Comparison of ENCODE assay signal across 24 cellular contexts in the genomic region with DNA sequence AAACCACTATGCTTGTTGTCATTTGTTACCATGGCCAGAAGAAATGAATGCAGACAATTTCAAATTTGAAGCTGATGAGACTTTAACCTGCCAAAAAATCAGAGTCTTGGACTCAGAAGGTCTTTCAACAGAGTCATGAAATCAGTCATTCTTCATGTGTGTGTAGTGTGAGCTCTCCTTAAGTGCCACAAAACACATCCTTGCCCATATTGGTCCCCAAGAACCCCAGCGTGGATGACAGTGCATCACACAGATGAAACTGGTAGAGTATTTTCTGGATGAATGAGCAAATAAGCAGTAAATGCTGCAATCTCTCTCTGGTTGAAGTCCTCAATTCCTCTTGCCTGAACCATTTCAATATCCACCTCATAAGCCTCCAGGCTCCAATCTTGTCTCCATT. TPM values are rescaled to one million over a fixed set of nuclear protein-coding genes. Genes with fewer than 3 reads are reported as not detected.
DNase-seq lines count a peak whose midpoint lies in the region; ATAC-seq and TF ChIP-seq lines count a peak whose summit lies in the region.
"Had no signal": no experiment of that assay in that cellular context is flagged by ENCODE, and none has a peak within 500 bp of the region (broad histone marks: within the 10 kb centered on the region; RNA-seq: fewer than 3 reads in every experiment).

No MANE protein-coding gene starts in this region.

- no peak for TF ChIP-seq CTCF in activated CD8-positive, alpha-beta T cell treated with anti-CD3 and anti-CD28 coated beads for 36 hours (IDR thresholded peaks at IDR 0.05)
- no peak for TF ChIP-seq CTCF in hepatocyte (IDR thresholded peaks at IDR 0.05; ENCODE audit: poor library complexity)

- POLR2A ChIA-PET in activated CD8-positive, alpha-beta T cell treated with anti-CD3 and anti-CD28 coated beads for 36 hours (lab: Charles Lee): interaction anchor here (0.7 to 1.6 kb wide), 3 partner anchors 8 to 30 kb away, joined by 3 to 5 read pairs (median 4); no protein-coding TSS in a partner anchor

- peak; percentile 40 to 46 for DNase-seq in activated T-cell treated with anti-CD3 and anti-CD28 coated beads, Interleukin-2, amount 50 U/mL, for 72 hours
- no peak for DNase-seq in activated T-cell treated with anti-CD3 and anti-CD28 coated beads, Interleukin-2, amount 50 U/mL, for 4 hours
- no peak for DNase-seq in stimulated activated naive CD8-positive, alpha-beta T cell treated with anti-CD3 and anti-CD28 coated beads, Interleukin-15, Interleukin-2, amounts not matched to agents 100 U/mL and 50 U/mL, for 24 hours
- DNase-seq in activated CD8-positive, alpha-beta T cell treated with anti-CD3 and anti-CD28 coated beads for 36 hours: peak; percentile 23
- DNase-seq in stimulated activated naive CD8-positive, alpha-beta T cell treated with anti-CD3 and anti-CD28 coated beads, Interleukin-15, amount 100 ng/mL, for 72 hours: peak in 1 of 2 donors; percentile 49
- DNase-seq in ureter (ENCODE audit: low spot score) (no peak), hepatocyte (ENCODE audit: low spot score) (no peak)
- DNase-seq: CD8-positive, alpha-beta memory T cell; DMS79 treated with DMSO at 0.1 percent for 48 hours; HCEC 1CT; KBM-7; MM.1S; NCI-H1048; NCI-H1417; NCI-H1694; NCI-H2029 treated with DMSO at 0.1 percent for 48 hours; NCI-H446 treated with DMSO at 0.1 percent for 48 hours; NCI-H526; NCI-H82; Right ventricle myocardium superior; RPMI8226 had no signal

- peaks cover 11 to 17% of the 10 kb centered on the region in 2 donors for H3K9me3 Mint-ChIP-seq in activated T-cell treated with anti-CD3 and anti-CD28 coated beads, Interleukin-2, amount 50 U/mL, for 72 hours
- H3K9me3 Mint-ChIP-seq in activated T-cell treated with anti-CD3 and anti-CD28 coated beads, Interleukin-2, amount 50 U/mL, for 4 hours: peaks cover 5% of the 10 kb centered on the region
- H3K9me3 Mint-ChIP-seq in stimulated activated naive CD8-positive, alpha-beta T cell treated with anti-CD3 and anti-CD28 coated beads, Interleukin-15, Interleukin-2, amounts not matched to agents 100 ng/mL and 50 ng/mL, for 24 hours: peaks cover 5% of the 10 kb centered on the region
- H3K9me3 Mint-ChIP-seq in activated CD8-positive, alpha-beta T cell treated with anti-CD3 and anti-CD28 coated beads for 36 hours: peaks cover 32% of the 10 kb centered on the region
- H3K9me3 Mint-ChIP-seq in stimulated activated naive CD8-positive, alpha-beta T cell treated with anti-CD3 and anti-CD28 coated beads, Interleukin-15, amount 100 ng/mL, for 72 hours: peaks cover 26 to 33% of the 10 kb centered on the region in 2 donors

- CTCF ChIA-PET in activated CD8-positive, alpha-beta T cell treated with anti-CD3 and anti-CD28 coated beads for 36 hours (lab: Charles Lee): interaction anchor here (0.8 to 1.3 kb wide), 3 partner anchors 10 to 45 kb away, joined by 3 to 5 read pairs (median 4); no protein-coding TSS in a partner anchor

- no peaks in the 10 kb centered on the region for H3K79me2 ChIP-seq in hepatocyte

- no peaks in the 10 kb centered on the region for H3K27me3 ChIP-seq in hepatocyte
- H3K27me3 ChIP-seq: SJSA1 had no signal

- no peak overlapping the region for H3K4me3 ChIP-seq in hepatocyte
- H3K4me3 ChIP-seq: SJSA1 had no signal

- no peaks in the 10 kb centered on the region for H3K9me3 ChIP-seq in hepatocyte (ENCODE audit: low read depth)

- H3K4me1 Mint-ChIP-seq in activated T-cell treated with anti-CD3 and anti-CD28 coated beads, Interleukin-2, amount 50 U/mL, for 72 hours (ENCODE audit: low read depth): peaks cover 81% of the 10 kb centered on the region
- H3K4me1 Mint-ChIP-seq in activated T-cell treated with anti-CD3 and anti-CD28 coated beads, Interleukin-2, amount 50 U/mL, for 4 hours (ENCODE audit: low read depth): peaks cover 34% of the 10 kb centered on the region
- H3K4me1 Mint-ChIP-seq in stimulated activated naive CD8-positive, alpha-beta T cell treated with anti-CD3 and anti-CD28 coated beads, Interleukin-15, Interleukin-2, amounts not matched to agents 100 ng/mL and 50 ng/mL, for 24 hours (ENCODE audit: low read depth): peaks cover 62% of the 10 kb centered on the region
- H3K4me1 Mint-ChIP-seq in activated CD8-positive, alpha-beta T cell treated with anti-CD3 and anti-CD28 coated beads for 36 hours (ENCODE audit: low read depth): peaks cover 59% of the 10 kb centered on the region
- peaks cover 60% of the 10 kb centered on the region for H3K4me1 Mint-ChIP-seq in stimulated activated naive CD8-positive, alpha-beta T cell treated with anti-CD3 and anti-CD28 coated beads, Interleukin-15, amount 100 ng/mL, for 72 hours

- peak; percentile 58 to 59 for ATAC-seq in activated T-cell treated with anti-CD3 and anti-CD28 coated beads, Interleukin-2, amount 50 U/mL, for 72 hours (replicated peaks in 1 of 2)
- ATAC-seq in activated T-cell treated with anti-CD3 and anti-CD28 coated beads, Interleukin-2, amount 50 U/mL, for 4 hours: no peak
- no peak for ATAC-seq in stimulated activated naive CD8-positive, alpha-beta T cell treated with anti-CD3 and anti-CD28 coated beads, Interleukin-15, Interleukin-2, amounts not matched to agents 100 U/mL and 50 U/mL, for 24 hours
- peak; percentile 40 for ATAC-seq in activated CD8-positive, alpha-beta T cell treated with anti-CD3 and anti-CD28 coated beads for 36 hours
- ATAC-seq in stimulated activated naive CD8-positive, alpha-beta T cell treated with anti-CD3 and anti-CD28 coated beads, Interleukin-15, amount 100 ng/mL, for 72 hours: peak; percentile 78

- intact Hi-C loops in activated CD8-positive, alpha-beta T cell treated with anti-CD3 and anti-CD28 coated beads for 36 hours (cut with micrococcal nuclease): no loop called here

- 96% methylated on average over 1 of the region's 1 CpG for WGBS in hepatocyte (ENCODE audit: low lambda C conversion rate, missing lambda C conversion rate)

- no peaks in the 10 kb centered on the region for H3K9me2 ChIP-seq in hepatocyte (replicated peaks; ENCODE audit: insufficient read depth)

- H3K4me1 ChIP-seq in hepatocyte (ENCODE audit: insufficient read depth): peaks cover 13% of the 10 kb centered on the region

- no peaks in the 10 kb centered on the region for H3K36me3 ChIP-seq in hepatocyte (replicated peaks; ENCODE audit: insufficient read depth, low read depth)
- H3K36me3 ChIP-seq: SJSA1 had no signal

- peak overlapping the region; percentile 12 to 76 for H3K4me3 Mint-ChIP-seq in activated T-cell treated with anti-CD3 and anti-CD28 coated beads, Interleukin-2, amount 50 U/mL, for 72 hours
- H3K4me3 Mint-ChIP-seq in activated T-cell treated with anti-CD3 and anti-CD28 coated beads, Interleukin-2, amount 50 U/mL, for 4 hours: no peak overlapping the region
- no peak overlapping the region for H3K4me3 Mint-ChIP-seq in stimulated activated naive CD8-positive, alpha-beta T cell treated with anti-CD3 and anti-CD28 coated beads, Interleukin-15, Interleukin-2, amounts not matched to agents 100 ng/mL and 50 ng/mL, for 24 hours
- no peak overlapping the region for H3K4me3 Mint-ChIP-seq in activated CD8-positive, alpha-beta T cell treated with anti-CD3 and anti-CD28 coated beads for 36 hours
- H3K4me3 Mint-ChIP-seq in stimulated activated naive CD8-positive, alpha-beta T cell treated with anti-CD3 and anti-CD28 coated beads, Interleukin-15, amount 100 ng/mL, for 72 hours: peak overlapping the region in 1 of 2 donors; percentile 58

- peaks cover 17 to 23% of the 10 kb centered on the region in 2 donors for H3K36me3 Mint-ChIP-seq in activated T-cell treated with anti-CD3 and anti-CD28 coated beads, Interleukin-2, amount 50 U/mL, for 72 hours (ENCODE audit: insufficient read depth in 2 of 2)
- H3K36me3 Mint-ChIP-seq in activated T-cell treated with anti-CD3 and anti-CD28 coated beads, Interleukin-2, amount 50 U/mL, for 4 hours (ENCODE audit: insufficient read depth): peaks cover 2% of the 10 kb centered on the region
- H3K36me3 Mint-ChIP-seq in stimulated activated naive CD8-positive, alpha-beta T cell treated with anti-CD3 and anti-CD28 coated beads, Interleukin-15, Interleukin-2, amounts not matched to agents 100 ng/mL and 50 ng/mL, for 24 hours (ENCODE audit: low read depth): peaks cover 5% of the 10 kb centered on the region
- H3K36me3 Mint-ChIP-seq in activated CD8-positive, alpha-beta T cell treated with anti-CD3 and anti-CD28 coated beads for 36 hours (ENCODE audit: low read depth): peaks cover 20% of the 10 kb centered on the region

- H3K27me3 Mint-ChIP-seq in activated T-cell treated with anti-CD3 and anti-CD28 coated beads, Interleukin-2, amount 50 U/mL, for 72 hours (ENCODE audit: low read depth): peaks cover 10% of the 10 kb centered on the region
- no peaks in the 10 kb centered on the region for H3K27me3 Mint-ChIP-seq in activated T-cell treated with anti-CD3 and anti-CD28 coated beads, Interleukin-2, amount 50 U/mL, for 4 hours (ENCODE audit: low read depth)
- peaks cover 10% of the 10 kb centered on the region for H3K27me3 Mint-ChIP-seq in stimulated activated naive CD8-positive, alpha-beta T cell treated with anti-CD3 and anti-CD28 coated beads, Interleukin-15, Interleukin-2, amounts not matched to agents 100 ng/mL and 50 ng/mL, for 24 hours
- H3K27me3 Mint-ChIP-seq in activated CD8-positive, alpha-beta T cell treated with anti-CD3 and anti-CD28 coated beads for 36 hours: peaks cover 10% of the 10 kb centered on the region
- no peaks in the 10 kb centered on the region for H3K27me3 Mint-ChIP-seq in stimulated activated naive CD8-positive, alpha-beta T cell treated with anti-CD3 and anti-CD28 coated beads, Interleukin-15, amount 100 ng/mL, for 72 hours

- H3K27ac ChIP-seq in hepatocyte: no peak overlapping the region
- H3K27ac ChIP-seq: C4-2B, SJSA1 had no signal

- H3K4me2 ChIP-seq in hepatocyte: no peak overlapping the region

- no peak overlapping the region for H2AFZ ChIP-seq in hepatocyte

- no peaks in the 10 kb centered on the region for H4K20me1 ChIP-seq in hepatocyte (ENCODE audit: insufficient read depth, poor library complexity, severe bottlenecking)

- H3K27ac Mint-ChIP-seq in activated T-cell treated with anti-CD3 and anti-CD28 coated beads, Interleukin-2, amount 50 U/mL, for 72 hours: peak overlapping the region; percentile 72
- H3K27ac Mint-ChIP-seq in stimulated activated naive CD8-positive, alpha-beta T cell treated with anti-CD3 and anti-CD28 coated beads, Interleukin-15, Interleukin-2, amounts not matched to agents 100 ng/mL and 50 ng/mL, for 24 hours: peak overlapping the region; percentile 53
- peak overlapping the region; percentile 91 for H3K27ac Mint-ChIP-seq in activated CD8-positive, alpha-beta T cell treated with anti-CD3 and anti-CD28 coated beads for 36 hours
- H3K27ac Mint-ChIP-seq in stimulated activated naive CD8-positive, alpha-beta T cell treated with anti-CD3 and anti-CD28 coated beads, Interleukin-15, amount 100 ng/mL, for 72 hours: no peak overlapping the region

RNA-seq across cellular contexts. Expression of a gene that starts 28.7 kb away (rescaled TPM):
- 100 to 1,000 TPM; 122 to 134 TPM for total RNA-seq in activated T-cell treated with anti-CD3 and anti-CD28 coated beads, Interleukin-2, amount 50 U/mL, for 72 hours
- total RNA-seq in activated T-cell treated with anti-CD3 and anti-CD28 coated beads, Interleukin-2, amount 50 U/mL, for 4 hours: 10 to 100 TPM; 44.2 to 50.4 (median 48.3) TPM
- 10 to 100 TPM; 28.1 to 29.7 TPM for total RNA-seq in activated CD8-positive, alpha-beta T cell treated with anti-CD3 and anti-CD28 coated beads for 36 hours
- total RNA-seq in ureter (221 TPM), hepatocyte (91.9 and 95.1 TPM in 2 replicates)
- polyA plus RNA-seq in hepatocyte: 104 and 106 TPM in 2 replicates

Comparison
In these comparisons a context has a peak if more than half of its experiments do, and no peak if none do; other contexts are left out.
1. ATAC-seq: peak in activated T-cell treated with anti-CD3 and anti-CD28 coated beads, Interleukin-2, amount 50 U/mL, for 72 hours (2 of 2), activated CD8-positive, alpha-beta T cell treated with anti-CD3 and anti-CD28 coated beads for 36 hours (single experiment) and stimulated activated naive CD8-positive, alpha-beta T cell treated with anti-CD3 and anti-CD28 coated beads, Interleukin-15, amount 100 ng/mL, for 72 hours (single experiment); none in activated T-cell treated with anti-CD3 and anti-CD28 coated beads, Interleukin-2, amount 50 U/mL, for 4 hours (0 of 2) and stimulated activated naive CD8-positive, alpha-beta T cell treated with anti-CD3 and anti-CD28 coated beads, Interleukin-15, Interleukin-2, amounts not matched to agents 100 U/mL and 50 U/mL, for 24 hours (single experiment).
2. DNase-seq: peak in activated T-cell treated with anti-CD3 and anti-CD28 coated beads, Interleukin-2, amount 50 U/mL, for 72 hours (2 of 2) and activated CD8-positive, alpha-beta T cell treated with anti-CD3 and anti-CD28 coated beads for 36 hours (single experiment); none in activated T-cell treated with anti-CD3 and anti-CD28 coated beads, Interleukin-2, amount 50 U/mL, for 4 hours (single experiment), stimulated activated naive CD8-positive, alpha-beta T cell treated with anti-CD3 and anti-CD28 coated beads, Interleukin-15, Interleukin-2, amounts not matched to agents 100 U/mL and 50 U/mL, for 24 hours (single experiment), ureter (single experiment) and hepatocyte (single experiment).
3. H3K27ac Mint-ChIP-seq: peak in activated T-cell treated with anti-CD3 and anti-CD28 coated beads, Interleukin-2, amount 50 U/mL, for 72 hours (single experiment), stimulated activated naive CD8-positive, alpha-beta T cell treated with anti-CD3 and anti-CD28 coated beads, Interleukin-15, Interleukin-2, amounts not matched to agents 100 ng/mL and 50 ng/mL, for 24 hours (single experiment) and activated CD8-positive, alpha-beta T cell treated with anti-CD3 and anti-CD28 coated beads for 36 hours (single experiment); none in stimulated activated naive CD8-positive, alpha-beta T cell treated with anti-CD3 and anti-CD28 coated beads, Interleukin-15, amount 100 ng/mL, for 72 hours (0 of 2).
4. H3K4me3 Mint-ChIP-seq: peak in activated T-cell treated with anti-CD3 and anti-CD28 coated beads, Interleukin-2, amount 50 U/mL, for 72 hours (2 of 2); none in activated T-cell treated with anti-CD3 and anti-CD28 coated beads, Interleukin-2, amount 50 U/mL, for 4 hours (single experiment), stimulated activated naive CD8-positive, alpha-beta T cell treated with anti-CD3 and anti-CD28 coated beads, Interleukin-15, Interleukin-2, amounts not matched to agents 100 ng/mL and 50 ng/mL, for 24 hours (single experiment) and activated CD8-positive, alpha-beta T cell treated with anti-CD3 and anti-CD28 coated beads for 36 hours (single experiment).